Comparison of ENCODE assay signal across 8 cellular contexts in the genomic region with DNA sequence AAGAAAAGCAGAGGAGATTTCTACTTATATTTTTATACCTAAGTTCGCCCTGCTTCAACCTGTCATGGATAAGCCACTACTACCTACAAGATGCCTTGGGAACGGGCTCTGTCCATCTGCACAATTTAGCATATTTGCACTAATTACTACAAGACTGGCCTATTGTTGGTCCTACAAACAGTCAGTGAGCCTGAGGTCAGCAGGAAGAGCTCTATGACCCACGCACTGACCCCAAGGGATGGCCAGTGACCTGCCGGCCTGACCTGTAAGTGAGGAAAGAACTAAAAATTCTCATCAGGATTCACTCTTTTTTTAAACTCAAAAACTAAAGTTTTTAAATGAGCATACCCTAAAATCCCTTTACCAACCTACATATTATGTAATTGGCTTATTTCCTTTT.
"Had no signal": no experiment of that assay in that cellular context is flagged by ENCODE, and none has a peak within 500 bp of the region (broad histone marks: within the 10 kb centered on the region; RNA-seq: fewer than 3 reads in every experiment).

No MANE protein-coding gene starts in this region.

- DNase-seq: H7, HFFc6, IMR-90, KBM-7 had no signal

- H2AFZ ChIP-seq: GM23338 had no signal

- H3K36me3 ChIP-seq: HAP-1 had no signal

- H3K4me2 ChIP-seq: GM23338 had no signal

- H3K4me3 ChIP-seq: GM23338, HAP-1 had no signal

- FAIRE-seq: HTR-8/SVneo had no signal

- H3K9me3 ChIP-seq: HAP-1 had no signal

- H3K9me3 Mint-ChIP-seq: GM23338 had no signal

- ATAC-seq: GM23338, HCT116 had no signal

- H3K27ac Mint-ChIP-seq: GM23338, HFFc6 had no signal

- H3K4me3 Mint-ChIP-seq: GM23338, HFFc6 had no signal
